ENCODE assay signal across 8 cellular contexts in genomic region chr7:4724648-4725013, GRCh38. TPM values are rescaled to one million over a fixed set of nuclear protein-coding genes. Genes with fewer than 3 reads are reported as not detected.
DNase-seq lines count a peak whose midpoint lies in the region; ATAC-seq and TF ChIP-seq lines count a peak whose summit lies in the region.

No MANE protein-coding gene starts in this region.

- no peaks in the 10 kb centered on the region for H3K9me3 Mint-ChIP-seq in CD4-positive, CD25-positive, alpha-beta regulatory T cell
- H3K9me3 Mint-ChIP-seq in nephron = no peaks in the 10 kb centered on the region

- no peaks in the 10 kb centered on the region for H3K9me3 ChIP-seq in CD4-positive, CD25-positive, alpha-beta regulatory T cell (ENCODE audit: control insufficient read depth in 2 of 2, low read length in 2 of 2)
- no peaks in the 10 kb centered on the region for H3K9me3 ChIP-seq in NT2/D1 (ENCODE audit: insufficient read depth, low read length)

- peak overlapping the region; percentile 66 to 95 (median 89) for H3K4me3 Mint-ChIP-seq in CD4-positive, CD25-positive, alpha-beta regulatory T cell
- peak overlapping the region in 2 of 3 experiments; percentile 77 to 81 for H3K4me3 Mint-ChIP-seq in nephron

- H3K27me3 ChIP-seq in CD4-positive, CD25-positive, alpha-beta regulatory T cell (ENCODE audit: control insufficient read depth, insufficient read depth, low read length) = no peaks in the 10 kb centered on the region
- peaks cover 36% of the 10 kb centered on the region for H3K27me3 ChIP-seq in NT2/D1 (ENCODE audit: insufficient read depth, insufficient read length)

- ATAC-seq in CD4-positive, CD25-positive, alpha-beta regulatory T cell (ENCODE audit: low read depth in 2 of 2) = peak in 1 of 2 donors; percentile 13
- peak; percentile 6 for ATAC-seq in GM19467 (IDR thresholded peaks at IDR 0.05; ENCODE audit: unreplicated experiment)

- peak overlapping the region; percentile 21 for H3K4me3 ChIP-seq in CD4-positive, CD25-positive, alpha-beta regulatory T cell (ENCODE audit: low read depth, low read length)
- H3K4me3 ChIP-seq in NT2/D1 (ENCODE audit: insufficient read length, low read depth) (peak overlapping the region; percentile 38), epithelial cell of esophagus (ENCODE audit: low read length) (peak overlapping the region; percentile 39)

- peak overlapping the region; percentile 74 for H3K9ac ChIP-seq in NT2/D1 (ENCODE audit: insufficient read length, low read depth)

- peaks cover 13% of the 10 kb centered on the region for H3K36me3 ChIP-seq in CD4-positive, CD25-positive, alpha-beta regulatory T cell (ENCODE audit: control insufficient read depth, insufficient read depth, low read length)
- H3K36me3 ChIP-seq in NT2/D1 (ENCODE audit: insufficient read depth, insufficient read length, low read length) = peaks cover 32% of the 10 kb centered on the region

- H3K4me1 Mint-ChIP-seq in CD4-positive, CD25-positive, alpha-beta regulatory T cell = peaks cover 12 to 57% (median 22%) of the 10 kb centered on the region in 4 donors
- H3K4me1 Mint-ChIP-seq in nephron = peaks cover 60% of the 10 kb centered on the region

- peak overlapping the region; percentile 63 for H3K27ac ChIP-seq in CD4-positive, CD25-positive, alpha-beta regulatory T cell (ENCODE audit: insufficient read depth, low read length, poor library complexity, severe bottlenecking)

- peak overlapping the region; percentile 40 to 91 (median 86) for H3K27ac Mint-ChIP-seq in CD4-positive, CD25-positive, alpha-beta regulatory T cell
- peak overlapping the region; percentile 94 to 99 (median 97) for H3K27ac Mint-ChIP-seq in nephron

- peaks cover 11% of the 10 kb centered on the region for H3K36me3 Mint-ChIP-seq in CD4-positive, CD25-positive, alpha-beta regulatory T cell
- peaks cover 17% of the 10 kb centered on the region for H3K36me3 Mint-ChIP-seq in nephron (ENCODE audit: low read depth)

- peaks cover 16% of the 10 kb centered on the region for H3K4me1 ChIP-seq in CD4-positive, CD25-positive, alpha-beta regulatory T cell (ENCODE audit: control insufficient read depth, insufficient read depth, low read length, poor library complexity, severe bottlenecking)
- H3K4me1 ChIP-seq in NT2/D1 (ENCODE audit: insufficient read depth, insufficient read length) = peaks cover 16% of the 10 kb centered on the region

- no peak for TF ChIP-seq CTCF in epithelial cell of esophagus (IDR thresholded peaks at IDR 0.05; ENCODE audit: insufficient read depth, low read depth, low read length, missing control alignments)
- TF ChIP-seq CTCF in nephron (IDR thresholded peaks at IDR 0.05; ENCODE audit: unreplicated experiment in 3 of 3) = no peak

- no peaks in the 10 kb centered on the region for H3K27me3 Mint-ChIP-seq in CD4-positive, CD25-positive, alpha-beta regulatory T cell
- no peaks in the 10 kb centered on the region for H3K27me3 Mint-ChIP-seq in nephron (ENCODE audit: low read depth)

- DNase-seq in CD4-positive, CD25-positive, alpha-beta regulatory T cell = no peak
- DNase-seq in NT2/D1 (ENCODE audit: low read depth, low spot score) (no peak), epithelial cell of esophagus (ENCODE audit: low read depth) (no peak), midbrain (lab: John Stamatoyannopoulos, UW) (no peak), NCI-H146 treated with DMSO at 0.1 percent for 48 hours (lab: John Stamatoyannopoulos, UW; ENCODE audit: unreplicated experiment) (no peak), NCI-H69 (lab: John Stamatoyannopoulos, UW) (no peak)

RNA-seq across cellular contexts. Expression of gene FOXK1, which starts 42.5 kb away (rescaled TPM):
- 55.1 TPM for total RNA-seq in CD4-positive, CD25-positive, alpha-beta regulatory T cell
- polyA plus RNA-seq in CD4-positive, CD25-positive, alpha-beta regulatory T cell = 1 to 10 TPM; 1.8 to 4.1 (median 2.3) TPM

RNA-seq across cellular contexts. Expression of gene AP5Z1, which starts 50.8 kb away (rescaled TPM):
- 130 TPM for total RNA-seq in CD4-positive, CD25-positive, alpha-beta regulatory T cell
- polyA plus RNA-seq in CD4-positive, CD25-positive, alpha-beta regulatory T cell = 10 to 100 TPM; 36.3 to 51.9 (median 44.7) TPM
